1 cellular context compared by ENCODE assay signal in the genomic region with DNA sequence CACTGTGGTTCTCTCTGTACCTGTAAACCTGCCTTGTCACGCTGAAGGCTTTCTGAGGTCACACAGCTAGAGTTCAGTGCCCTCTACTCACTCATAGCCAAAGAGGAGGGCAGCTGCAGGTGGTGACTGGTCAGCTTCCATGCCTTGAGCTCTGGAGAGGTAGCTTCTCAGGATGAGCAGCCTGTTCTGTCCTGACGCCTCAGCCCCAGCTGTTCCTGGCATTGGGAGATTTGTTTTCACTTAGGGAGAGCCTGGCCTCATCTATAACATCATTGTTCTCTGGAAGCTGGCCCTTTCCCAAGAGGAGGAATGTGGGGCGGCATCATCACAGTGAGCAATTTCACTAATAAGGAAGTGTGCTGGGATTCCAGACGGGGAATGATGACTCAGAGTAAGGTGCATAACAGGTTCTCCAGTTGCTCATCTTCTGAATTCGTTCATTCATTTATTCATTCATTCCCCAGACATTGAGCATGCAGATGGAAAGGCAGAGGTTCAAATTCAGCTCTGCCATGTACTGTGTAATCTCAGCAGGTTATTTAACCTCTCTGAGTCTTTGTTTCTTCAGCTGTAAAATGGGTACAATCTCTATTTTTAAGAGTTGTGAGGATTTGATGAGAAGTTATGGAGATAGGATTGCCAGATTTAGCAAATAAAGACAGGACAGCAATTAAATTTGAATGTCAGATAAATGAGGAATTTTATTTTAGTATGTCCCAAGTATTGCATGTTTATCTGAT.
TF ChIP-seq lines count a peak whose summit lies in the region.

No MANE protein-coding gene starts in this region.

TF ChIP-seq in HepG2, 621 proteins besides CTCF, POLR2A, EP300 and RAD21 (continued from another document and continues in another):
- TF ChIP-seq TFDP1 (CRISPR knock-in tag; IDR thresholded peaks at IDR 0.05; ENCODE audit: borderline replicate concordance) (0 out of 2 replicates have a peak, but pooled peaks have one; percentile 18), AHDC1 (CRISPR knock-in tag; IDR thresholded peaks at IDR 0.05; ENCODE audit: borderline replicate concordance) (no peak), ZBTB14 (CRISPR knock-in tag; IDR thresholded peaks at IDR 0.05) (no peak), MTA3 (CRISPR knock-in tag; IDR thresholded peaks at IDR 0.05) (no peak), ZXDC (CRISPR knock-in tag; IDR thresholded peaks at IDR 0.05) (no peak), TEAD3 (CRISPR knock-in tag; optimal IDR thresholded peaks at IDR 0.05; ENCODE audit: borderline replicate concordance) (peak; percentile 95), ZNF251 (CRISPR knock-in tag; IDR thresholded peaks at IDR 0.05) (no peak), KDM6A (CRISPR knock-in tag; IDR thresholded peaks at IDR 0.05; ENCODE audit: low read depth) (no peak), EEA1 (CRISPR knock-in tag; IDR thresholded peaks at IDR 0.05; ENCODE audit: borderline replicate concordance) (no peak), CHD4 (IDR thresholded peaks at IDR 0.05; ENCODE audit: borderline replicate concordance, low read length) (peak; percentile 98), ZNF749 (CRISPR knock-in tag; IDR thresholded peaks at IDR 0.05; ENCODE audit: borderline replicate concordance) (no peak), FOSL1 (CRISPR knock-in tag; IDR thresholded peaks at IDR 0.05; ENCODE audit: borderline replicate concordance) (peak; percentile 75), ZBTB26 (CRISPR knock-in tag; IDR thresholded peaks at IDR 0.05; ENCODE audit: borderline replicate concordance) (no peak), SP2 (CRISPR knock-in tag; IDR thresholded peaks at IDR 0.05) (no peak), ZSCAN31 (CRISPR knock-in tag; IDR thresholded peaks at IDR 0.05; ENCODE audit: low read depth) (no peak), PHF8 (CRISPR knock-in tag; IDR thresholded peaks at IDR 0.05) (no peak), TBX2 (CRISPR knock-in tag; IDR thresholded peaks at IDR 0.05; ENCODE audit: borderline replicate concordance) (peak; percentile 76; the same call in 1 of the 2 replicates), TFE3 (CRISPR knock-in tag; IDR thresholded peaks at IDR 0.05) (0 out of 2 replicates have a peak, but pooled peaks have one; percentile 19), SIX1 (CRISPR knock-in tag; IDR thresholded peaks at IDR 0.05; ENCODE audit: borderline replicate concordance) (no peak), ZNF367 (CRISPR knock-in tag; IDR thresholded peaks at IDR 0.05; ENCODE audit: borderline replicate concordance) (no peak), RXRB (CRISPR knock-in tag; IDR thresholded peaks at IDR 0.05; ENCODE audit: borderline replicate concordance) (peak; percentile 67)
- TF ChIP-seq, protein P1, sequence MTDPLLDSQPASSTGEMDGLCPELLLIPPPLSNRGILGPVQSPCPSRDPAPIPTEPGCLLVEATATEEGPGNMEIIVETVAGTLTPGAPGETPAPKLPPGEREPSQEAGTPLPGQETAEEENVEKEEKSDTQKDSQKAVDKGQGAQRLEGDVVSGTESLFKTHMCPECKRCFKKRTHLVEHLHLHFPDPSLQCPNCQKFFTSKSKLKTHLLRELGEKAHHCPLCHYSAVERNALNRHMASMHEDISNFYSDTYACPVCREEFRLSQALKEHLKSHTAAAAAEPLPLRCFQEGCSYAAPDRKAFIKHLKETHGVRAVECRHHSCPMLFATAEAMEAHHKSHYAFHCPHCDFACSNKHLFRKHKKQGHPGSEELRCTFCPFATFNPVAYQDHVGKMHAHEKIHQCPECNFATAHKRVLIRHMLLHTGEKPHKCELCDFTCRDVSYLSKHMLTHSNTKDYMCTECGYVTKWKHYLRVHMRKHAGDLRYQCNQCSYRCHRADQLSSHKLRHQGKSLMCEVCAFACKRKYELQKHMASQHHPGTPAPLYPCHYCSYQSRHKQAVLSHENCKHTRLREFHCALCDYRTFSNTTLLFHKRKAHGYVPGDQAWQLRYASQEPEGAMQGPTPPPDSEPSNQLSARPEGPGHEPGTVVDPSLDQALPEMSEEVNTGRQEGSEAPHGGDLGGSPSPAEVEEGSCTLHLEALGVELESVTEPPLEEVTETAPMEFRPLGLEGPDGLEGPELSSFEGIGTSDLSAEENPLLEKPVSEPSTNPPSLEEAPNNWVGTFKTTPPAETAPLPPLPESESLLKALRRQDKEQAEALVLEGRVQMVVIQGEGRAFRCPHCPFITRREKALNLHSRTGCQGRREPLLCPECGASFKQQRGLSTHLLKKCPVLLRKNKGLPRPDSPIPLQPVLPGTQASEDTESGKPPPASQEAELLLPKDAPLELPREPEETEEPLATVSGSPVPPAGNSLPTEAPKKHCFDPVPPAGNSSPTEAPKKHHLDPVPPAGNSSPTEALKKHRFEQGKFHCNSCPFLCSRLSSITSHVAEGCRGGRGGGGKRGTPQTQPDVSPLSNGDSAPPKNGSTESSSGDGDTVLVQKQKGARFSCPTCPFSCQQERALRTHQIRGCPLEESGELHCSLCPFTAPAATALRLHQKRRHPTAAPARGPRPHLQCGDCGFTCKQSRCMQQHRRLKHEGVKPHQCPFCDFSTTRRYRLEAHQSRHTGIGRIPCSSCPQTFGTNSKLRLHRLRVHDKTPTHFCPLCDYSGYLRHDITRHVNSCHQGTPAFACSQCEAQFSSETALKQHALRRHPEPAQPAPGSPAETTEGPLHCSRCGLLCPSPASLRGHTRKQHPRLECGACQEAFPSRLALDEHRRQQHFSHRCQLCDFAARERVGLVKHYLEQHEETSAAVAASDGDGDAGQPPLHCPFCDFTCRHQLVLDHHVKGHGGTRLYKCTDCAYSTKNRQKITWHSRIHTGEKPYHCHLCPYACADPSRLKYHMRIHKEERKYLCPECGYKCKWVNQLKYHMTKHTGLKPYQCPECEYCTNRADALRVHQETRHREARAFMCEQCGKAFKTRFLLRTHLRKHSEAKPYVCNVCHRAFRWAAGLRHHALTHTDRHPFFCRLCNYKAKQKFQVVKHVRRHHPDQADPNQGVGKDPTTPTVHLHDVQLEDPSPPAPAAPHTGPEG (CRISPR knock-in tag; IDR thresholded peaks at IDR 0.05): no peak
- TF ChIP-seq, protein P2, sequence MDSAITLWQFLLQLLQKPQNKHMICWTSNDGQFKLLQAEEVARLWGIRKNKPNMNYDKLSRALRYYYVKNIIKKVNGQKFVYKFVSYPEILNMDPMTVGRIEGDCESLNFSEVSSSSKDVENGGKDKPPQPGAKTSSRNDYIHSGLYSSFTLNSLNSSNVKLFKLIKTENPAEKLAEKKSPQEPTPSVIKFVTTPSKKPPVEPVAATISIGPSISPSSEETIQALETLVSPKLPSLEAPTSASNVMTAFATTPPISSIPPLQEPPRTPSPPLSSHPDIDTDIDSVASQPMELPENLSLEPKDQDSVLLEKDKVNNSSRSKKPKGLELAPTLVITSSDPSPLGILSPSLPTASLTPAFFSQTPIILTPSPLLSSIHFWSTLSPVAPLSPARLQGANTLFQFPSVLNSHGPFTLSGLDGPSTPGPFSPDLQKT (CRISPR knock-in tag; IDR thresholded peaks at IDR 0.05; ENCODE audit: borderline replicate concordance): no peak
